Comparison of ENCODE assay signal across 7 cellular contexts in genomic region chr7:158407581-158408331, GRCh38.
A peak's percentile ranks its signal among the peaks of the same experiment; 100 is the strongest.
DNase-seq lines count a peak whose midpoint lies in the region; ATAC-seq, FAIRE-seq and TF ChIP-seq lines count a peak whose summit lies in the region.

No MANE protein-coding gene starts in this region.

- ATAC-seq in GM12878: no peak

- in situ Hi-C loops in GM12878 (cut with MboI): no loop called here

- CTCF ChIA-PET in GM12878 (lab: Yijun Ruan, JAX): no interaction called here

- POLR2A ChIA-PET in GM12878 (lab: Charles Lee): no interaction called here

- WGBS in GM12878 (ENCODE audit: insufficient coverage, insufficient replicate concordance, low lambda C conversion rate, missing lambda C conversion rate): 57% methylated on average over 13 of the region's 17 CpGs

- TF ChIP-seq POLR2A in GM12878 (IDR thresholded peaks at IDR 0.05; ENCODE audit: low read depth, low read length): no peak

- H3K27ac ChIP-seq in GM12878 (ENCODE audit: control insufficient read depth, insufficient read depth): no peak overlapping the region
- H3K27ac ChIP-seq in colonic mucosa: no peak overlapping the region

- TF ChIP-seq CTCF in GM12878 (IDR thresholded peaks at IDR 0.05 in 2 of 3, conservative IDR thresholded peaks at IDR 0.05 in 1 of 3; ENCODE audit: control insufficient read depth in 2 of 3, extremely low read depth in 1 of 3, insufficient read depth in 1 of 3, low read depth in 3 of 3, low read length in 3 of 3) (peak in 2 of 3 experiments; percentile 6 to 17; a peak in 1 of 6 replicates), colonic mucosa (IDR thresholded peaks at IDR 0.05) (no peak)

- no TSS peak for BruUV-seq in GM12878 (replicated peaks; lab: Mats Ljungman, UMichigan)

- no peak overlapping the region for H2AFZ ChIP-seq in GM12878 (ENCODE audit: control insufficient read depth, low read depth, low read length)

- H4K20me1 ChIP-seq in GM12878 (ENCODE audit: control insufficient read depth, insufficient read depth): no peaks in the 10 kb centered on the region

- H3K36me3 ChIP-seq in GM12878 (ENCODE audit: control insufficient read depth in 2 of 2, insufficient read depth in 2 of 2, low read length in 1 of 2) (no peaks in the 10 kb centered on the region), colonic mucosa (no peaks in the 10 kb centered on the region)

- H3K4me1 ChIP-seq in GM12878 (ENCODE audit: control insufficient read depth, insufficient read depth, low read length): no peaks in the 10 kb centered on the region
- no peaks in the 10 kb centered on the region for H3K4me1 ChIP-seq in colonic mucosa

- peak; percentile 25 for DNase-seq in GM03348 (ENCODE audit: low spot score)
- DNase-seq in NCI-H1092 (lab: John Stamatoyannopoulos, UW): peak; percentile 39
- DNase-seq in GM12878 (ENCODE audit: low read depth, low spot score): no peak
- DNase-seq in middle frontal gyrus (ENCODE audit: extremely low spot score, low spot score): peak; percentile 61
- DNase-seq in mucosa of gallbladder (ENCODE audit: low spot score): no peak
- DNase-seq in amniotic stem cell (lab: John Stamatoyannopoulos, UW): no peak
- no peak for DNase-seq in colonic mucosa

- no peaks in the 10 kb centered on the region for H3K79me2 ChIP-seq in GM12878 (ENCODE audit: control insufficient read depth, insufficient read depth, low read length)

- H3K27me3 ChIP-seq in GM12878 (replicated peaks in 1 of 2; ENCODE audit: control insufficient read depth in 2 of 2, insufficient read depth in 2 of 2, low read length in 1 of 2) (no peaks in the 10 kb centered on the region), colonic mucosa (no peaks in the 10 kb centered on the region)

- H3K9ac ChIP-seq in GM12878 (ENCODE audit: control insufficient read depth, insufficient read depth, low read length) (no peak overlapping the region), colonic mucosa (ENCODE audit: low read depth in 2 of 2, low read length in 2 of 2) (no peak overlapping the region)

- TF ChIP-seq RAD21 in GM12878 (IDR thresholded peaks at IDR 0.05; ENCODE audit: insufficient read depth, low read depth, low read length): peak; percentile 33

- H3K9me3 ChIP-seq in GM12878 (replicated peaks; ENCODE audit: control insufficient read depth, insufficient read depth, low read length) (peaks cover 2% of the 10 kb centered on the region; the same call in 1 of the 3 replicates), colonic mucosa (no peaks in the 10 kb centered on the region)

- intact Hi-C loops in GM12878 (cut with micrococcal nuclease; ENCODE audit: unreplicated experiment) (no loop called here), colonic mucosa (cut with DNase I) (loop anchor here (5.0 kb wide), 1 partner anchor 975 kb away; no protein-coding TSS in a partner anchor)

- H3K4me2 ChIP-seq in GM12878 (ENCODE audit: control insufficient read depth, insufficient read depth): no peak overlapping the region

- no peak for FAIRE-seq in GM12878 (lab: Jason Lieb, UNC)

- TF ChIP-seq EP300 in GM12878 (IDR thresholded peaks at IDR 0.05; ENCODE audit: borderline replicate concordance in 1 of 2, control insufficient read depth in 1 of 2, low read depth in 2 of 2, low read length in 2 of 2): no peak

- SMC1A ChIA-PET in GM12878 (lab: Charles Lee; ENCODE audit: uncharacterized antibody, unreplicated experiment): no interaction called here

- H3K4me3 ChIP-seq in GM12878 (no peak overlapping the region), colonic mucosa (no peak overlapping the region)

- RAD21 ChIA-PET in GM12878 (lab: Charles Lee; ENCODE audit: unreplicated experiment): no interaction called here

TF ChIP-seq in GM12878, 131 proteins besides CTCF, POLR2A, EP300 and RAD21:
- TF ChIP-seq IRF3 (IDR thresholded peaks at IDR 0.05) (no peak), ZBTB4 (CRISPR knock-in tag; IDR thresholded peaks at IDR 0.05) (no peak), POU2F2 (IDR thresholded peaks at IDR 0.05; ENCODE audit: borderline replicate concordance, low read depth, low read length) (no peak), ZNF592 (IDR thresholded peaks at IDR 0.05) (no peak), SMC3 (IDR thresholded peaks at IDR 0.05; ENCODE audit: borderline replicate concordance, low read length) (no peak)
TF ChIP-seq in GM12878: peak in this region for 0.

Comparison
In these comparisons a context has a peak if more than half of its experiments do, and no peak if none do; other contexts are left out.
1. DNase-seq: peak in GM03348 (single experiment), NCI-H1092 (single experiment) and middle frontal gyrus (single experiment); none in GM12878 (single experiment), mucosa of gallbladder (single experiment), amniotic stem cell (single experiment) and colonic mucosa (single experiment).